ENCODE assay signal across 1 cellular context in genomic region chr12:48865441-48866290, GRCh38.
TF ChIP-seq lines count a peak whose summit lies in the region.

RND1 (minus strand) TSS chr12:48865870; CDS start chr12:48865767, 103 bp downstream.

TF ChIP-seq in K562, 482 proteins besides CTCF, POLR2A, EP300 and RAD21 (continued from another document and continues in another):
- TF ChIP-seq ZNF318 (IDR thresholded peaks at IDR 0.05; ENCODE audit: borderline replicate concordance in 1 of 2, low read depth in 1 of 2) (no peak), ZNF639 (CRISPR knock-in tag; conservative IDR thresholded peaks at IDR 0.05 in 1 of 2, IDR thresholded peaks at IDR 0.05 in 1 of 2) (no peak), CHD2 (IDR thresholded peaks at IDR 0.05; ENCODE audit: low read depth, low read length) (peak; percentile 66), ZNF354B (CRISPR knock-in tag; IDR thresholded peaks at IDR 0.05) (no peak), CBFA2T2 (conservative IDR thresholded peaks at IDR 0.05) (no peak), MEF2A (IDR thresholded peaks at IDR 0.05; ENCODE audit: control insufficient read depth, low read depth, low read length) (no peak), TAF9B (IDR thresholded peaks at IDR 0.05; ENCODE audit: partially characterized antibody) (no peak), KAT2B (IDR thresholded peaks at IDR 0.05; ENCODE audit: low read depth, low read length) (no peak), GABPA (tag; conservative IDR thresholded peaks at IDR 0.05; ENCODE audit: low read depth) (peak; percentile 28; the same call in 1 of the 2 replicates), RB1 (IDR thresholded peaks at IDR 0.05; ENCODE audit: low read depth) (0 out of 2 replicates have a peak, but pooled peaks have one; percentile 40), SP2 (IDR thresholded peaks at IDR 0.05; ENCODE audit: extremely low read depth, low read depth, low read length, poor library complexity, severe bottlenecking) (peak; percentile 61), HOXB6 (CRISPR knock-in tag; IDR thresholded peaks at IDR 0.05; ENCODE audit: borderline replicate concordance) (no peak), PHF8 (IDR thresholded peaks at IDR 0.05; ENCODE audit: borderline replicate concordance, low read length) (peak; percentile 83; the same call in 1 of the 2 replicates), JUNB (CRISPR knock-in tag; conservative IDR thresholded peaks at IDR 0.05) (no peak), HLTF (IDR thresholded peaks at IDR 0.05) (no peak), POLR2G (IDR thresholded peaks at IDR 0.05; ENCODE audit: low read depth, low read length) (peak; percentile 94), LCOR (CRISPR knock-in tag; IDR thresholded peaks at IDR 0.05) (0 out of 2 replicates have a peak, but pooled peaks have one; percentile 54), DMBX1 (CRISPR knock-in tag; IDR thresholded peaks at IDR 0.05; ENCODE audit: borderline replicate concordance) (no peak), KDM1A (IDR thresholded peaks at IDR 0.05) (no peak), ZNF24 (IDR thresholded peaks at IDR 0.05) (no peak), MAX (CRISPR knock-in tag; IDR thresholded peaks at IDR 0.05) (no peak), ZNF75A (CRISPR knock-in tag; IDR thresholded peaks at IDR 0.05) (no peak), PHF20 (IDR thresholded peaks at IDR 0.05; ENCODE audit: partially characterized antibody) (peak; percentile 21), POLR2AphosphoS5 (IDR thresholded peaks at IDR 0.05; ENCODE audit: control insufficient read depth, insufficient read depth, low read depth, low read length) (peak; percentile 54; the same call in 1 of the 2 replicates), TAL1 (IDR thresholded peaks at IDR 0.05) (0 out of 2 replicates have a peak, but pooled peaks have one; percentile 3), MITF (IDR thresholded peaks at IDR 0.05) (no peak), PRMT5 (CRISPR knock-in tag; IDR thresholded peaks at IDR 0.05) (no peak), HNRNPLL (IDR thresholded peaks at IDR 0.05; ENCODE audit: low read depth, low read length, poor library complexity, severe bottlenecking) (peak; percentile 62)
- TF ChIP-seq, protein P1, sequence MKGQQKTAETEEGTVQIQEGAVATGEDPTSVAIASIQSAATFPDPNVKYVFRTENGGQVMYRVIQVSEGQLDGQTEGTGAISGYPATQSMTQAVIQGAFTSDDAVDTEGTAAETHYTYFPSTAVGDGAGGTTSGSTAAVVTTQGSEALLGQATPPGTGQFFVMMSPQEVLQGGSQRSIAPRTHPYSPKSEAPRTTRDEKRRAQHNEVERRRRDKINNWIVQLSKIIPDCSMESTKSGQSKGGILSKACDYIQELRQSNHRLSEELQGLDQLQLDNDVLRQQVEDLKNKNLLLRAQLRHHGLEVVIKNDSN (CRISPR knock-in tag; IDR thresholded peaks at IDR 0.05), result no peak
- TF ChIP-seq, protein P2, sequence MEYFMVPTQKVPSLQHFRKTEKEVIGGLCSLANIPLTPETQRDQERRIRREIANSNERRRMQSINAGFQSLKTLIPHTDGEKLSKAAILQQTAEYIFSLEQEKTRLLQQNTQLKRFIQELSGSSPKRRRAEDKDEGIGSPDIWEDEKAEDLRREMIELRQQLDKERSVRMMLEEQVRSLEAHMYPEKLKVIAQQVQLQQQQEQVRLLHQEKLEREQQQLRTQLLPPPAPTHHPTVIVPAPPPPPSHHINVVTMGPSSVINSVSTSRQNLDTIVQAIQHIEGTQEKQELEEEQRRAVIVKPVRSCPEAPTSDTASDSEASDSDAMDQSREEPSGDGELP (CRISPR knock-in tag; IDR thresholded peaks at IDR 0.05; ENCODE audit: borderline replicate concordance), result peak; percentile 50; the same call in 1 of the 2 replicates
- TF ChIP-seq, protein P3, sequence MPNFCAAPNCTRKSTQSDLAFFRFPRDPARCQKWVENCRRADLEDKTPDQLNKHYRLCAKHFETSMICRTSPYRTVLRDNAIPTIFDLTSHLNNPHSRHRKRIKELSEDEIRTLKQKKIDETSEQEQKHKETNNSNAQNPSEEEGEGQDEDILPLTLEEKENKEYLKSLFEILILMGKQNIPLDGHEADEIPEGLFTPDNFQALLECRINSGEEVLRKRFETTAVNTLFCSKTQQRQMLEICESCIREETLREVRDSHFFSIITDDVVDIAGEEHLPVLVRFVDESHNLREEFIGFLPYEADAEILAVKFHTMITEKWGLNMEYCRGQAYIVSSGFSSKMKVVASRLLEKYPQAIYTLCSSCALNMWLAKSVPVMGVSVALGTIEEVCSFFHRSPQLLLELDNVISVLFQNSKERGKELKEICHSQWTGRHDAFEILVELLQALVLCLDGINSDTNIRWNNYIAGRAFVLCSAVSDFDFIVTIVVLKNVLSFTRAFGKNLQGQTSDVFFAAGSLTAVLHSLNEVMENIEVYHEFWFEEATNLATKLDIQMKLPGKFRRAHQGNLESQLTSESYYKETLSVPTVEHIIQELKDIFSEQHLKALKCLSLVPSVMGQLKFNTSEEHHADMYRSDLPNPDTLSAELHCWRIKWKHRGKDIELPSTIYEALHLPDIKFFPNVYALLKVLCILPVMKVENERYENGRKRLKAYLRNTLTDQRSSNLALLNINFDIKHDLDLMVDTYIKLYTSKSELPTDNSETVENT (CRISPR knock-in tag; IDR thresholded peaks at IDR 0.05), result no peak
- TF ChIP-seq, protein P4, sequence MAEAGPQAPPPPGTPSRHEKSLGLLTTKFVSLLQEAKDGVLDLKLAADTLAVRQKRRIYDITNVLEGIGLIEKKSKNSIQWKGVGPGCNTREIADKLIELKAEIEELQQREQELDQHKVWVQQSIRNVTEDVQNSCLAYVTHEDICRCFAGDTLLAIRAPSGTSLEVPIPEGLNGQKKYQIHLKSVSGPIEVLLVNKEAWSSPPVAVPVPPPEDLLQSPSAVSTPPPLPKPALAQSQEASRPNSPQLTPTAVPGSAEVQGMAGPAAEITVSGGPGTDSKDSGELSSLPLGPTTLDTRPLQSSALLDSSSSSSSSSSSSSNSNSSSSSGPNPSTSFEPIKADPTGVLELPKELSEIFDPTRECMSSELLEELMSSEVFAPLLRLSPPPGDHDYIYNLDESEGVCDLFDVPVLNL (CRISPR knock-in tag; IDR thresholded peaks at IDR 0.05; ENCODE audit: low read depth), result no peak
- TF ChIP-seq, protein P5, sequence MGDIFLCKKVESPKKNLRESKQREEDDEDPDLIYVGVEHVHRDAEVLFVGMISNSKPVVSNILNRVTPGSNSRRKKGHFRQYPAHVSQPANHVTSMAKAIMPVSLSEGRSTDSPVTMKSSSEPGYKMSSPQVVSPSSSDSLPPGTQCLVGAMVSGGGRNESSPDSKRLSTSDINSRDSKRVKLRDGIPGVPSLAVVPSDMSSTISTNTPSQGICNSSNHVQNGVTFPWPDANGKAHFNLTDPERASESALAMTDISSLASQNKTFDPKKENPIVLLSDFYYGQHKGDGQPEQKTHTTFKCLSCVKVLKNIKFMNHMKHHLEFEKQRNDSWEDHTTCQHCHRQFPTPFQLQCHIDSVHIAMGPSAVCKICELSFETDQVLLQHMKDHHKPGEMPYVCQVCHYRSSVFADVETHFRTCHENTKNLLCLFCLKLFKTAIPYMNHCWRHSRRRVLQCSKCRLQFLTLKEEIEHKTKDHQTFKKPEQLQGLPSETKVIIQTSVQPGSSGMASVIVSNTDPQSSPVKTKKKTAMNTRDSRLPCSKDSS (IDR thresholded peaks at IDR 0.05; ENCODE audit: low read depth, partially characterized antibody), result no peak
- TF ChIP-seq, protein P6, sequence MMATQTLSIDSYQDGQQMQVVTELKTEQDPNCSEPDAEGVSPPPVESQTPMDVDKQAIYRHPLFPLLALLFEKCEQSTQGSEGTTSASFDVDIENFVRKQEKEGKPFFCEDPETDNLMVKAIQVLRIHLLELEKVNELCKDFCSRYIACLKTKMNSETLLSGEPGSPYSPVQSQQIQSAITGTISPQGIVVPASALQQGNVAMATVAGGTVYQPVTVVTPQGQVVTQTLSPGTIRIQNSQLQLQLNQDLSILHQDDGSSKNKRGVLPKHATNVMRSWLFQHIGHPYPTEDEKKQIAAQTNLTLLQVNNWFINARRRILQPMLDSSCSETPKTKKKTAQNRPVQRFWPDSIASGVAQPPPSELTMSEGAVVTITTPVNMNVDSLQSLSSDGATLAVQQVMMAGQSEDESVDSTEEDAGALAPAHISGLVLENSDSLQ (IDR thresholded peaks at IDR 0.05), result peak; percentile 97
- TF ChIP-seq, protein P7, sequence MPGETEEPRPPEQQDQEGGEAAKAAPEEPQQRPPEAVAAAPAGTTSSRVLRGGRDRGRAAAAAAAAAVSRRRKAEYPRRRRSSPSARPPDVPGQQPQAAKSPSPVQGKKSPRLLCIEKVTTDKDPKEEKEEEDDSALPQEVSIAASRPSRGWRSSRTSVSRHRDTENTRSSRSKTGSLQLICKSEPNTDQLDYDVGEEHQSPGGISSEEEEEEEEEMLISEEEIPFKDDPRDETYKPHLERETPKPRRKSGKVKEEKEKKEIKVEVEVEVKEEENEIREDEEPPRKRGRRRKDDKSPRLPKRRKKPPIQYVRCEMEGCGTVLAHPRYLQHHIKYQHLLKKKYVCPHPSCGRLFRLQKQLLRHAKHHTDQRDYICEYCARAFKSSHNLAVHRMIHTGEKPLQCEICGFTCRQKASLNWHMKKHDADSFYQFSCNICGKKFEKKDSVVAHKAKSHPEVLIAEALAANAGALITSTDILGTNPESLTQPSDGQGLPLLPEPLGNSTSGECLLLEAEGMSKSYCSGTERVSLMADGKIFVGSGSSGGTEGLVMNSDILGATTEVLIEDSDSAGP (CRISPR knock-in tag; IDR thresholded peaks at IDR 0.05), result peak; percentile 91
